17 cellular contexts compared by ENCODE assay signal in the genomic region with DNA sequence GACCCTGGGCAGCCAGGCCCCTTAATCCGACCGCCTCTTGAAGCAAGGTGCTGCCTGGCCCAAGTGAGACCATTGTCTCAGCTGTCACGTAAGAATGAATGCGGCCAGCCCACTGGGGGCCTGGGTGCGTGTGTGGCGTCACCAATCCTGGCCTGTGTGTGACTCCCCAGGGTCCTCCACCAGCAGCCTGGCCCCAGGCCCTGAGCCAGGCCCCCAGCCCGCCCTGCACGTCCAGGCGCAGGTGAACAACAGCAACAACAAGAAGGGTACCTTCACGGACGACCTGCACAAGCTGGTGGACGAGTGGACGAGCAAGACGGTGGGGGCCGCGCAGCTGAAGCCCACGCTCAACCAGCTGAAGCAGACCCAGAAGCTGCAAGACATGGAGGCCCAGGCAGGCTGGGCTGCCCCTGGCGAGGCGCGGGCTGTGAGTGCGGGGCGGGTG.
DNase-seq lines count a peak whose midpoint lies in the region; ATAC-seq and TF ChIP-seq lines count a peak whose summit lies in the region.
"Had no signal": no experiment of that assay in that cellular context is flagged by ENCODE, and none has a peak within 500 bp of the region (broad histone marks: within the 10 kb centered on the region; RNA-seq: fewer than 3 reads in every experiment).

No MANE protein-coding gene starts in this region.

- TF ChIP-seq CTCF in osteocyte (IDR thresholded peaks at IDR 0.05), result no peak

- H3K4me1 Mint-ChIP-seq in osteocyte (ENCODE audit: unreplicated experiment), result peaks cover 7% of the 10 kb centered on the region
- peaks cover 7% of the 10 kb centered on the region for H3K4me1 Mint-ChIP-seq in stimulated activated effector memory CD8-positive, alpha-beta T cell treated with anti-CD3 and anti-CD28 coated beads, Interleukin-12 subunit alpha, Interleukin-12 subunit beta, amount 100 ng/mL, for 72 hours
- H3K4me1 Mint-ChIP-seq in stimulated activated memory B cell treated with anti-CD40 and anti-IgM and Interleukin-4, amounts not matched to agents 10 μg/mL and 1 μg/mL and 100 μg/mL, for 72 hours, result no peaks in the 10 kb centered on the region

- H3K4me3 Mint-ChIP-seq in osteocyte (ENCODE audit: unreplicated experiment), result no peak overlapping the region
- H3K4me3 Mint-ChIP-seq in stimulated activated effector memory CD8-positive, alpha-beta T cell treated with anti-CD3 and anti-CD28 coated beads, Interleukin-12 subunit alpha, Interleukin-12 subunit beta, amount 100 ng/mL, for 72 hours, result no peak overlapping the region
- H3K4me3 Mint-ChIP-seq in stimulated activated memory B cell treated with anti-CD40 and anti-IgM and Interleukin-4, amounts not matched to agents 10 μg/mL and 1 μg/mL and 100 μg/mL, for 72 hours, result no peak overlapping the region
- H3K4me3 Mint-ChIP-seq: CD8-positive, alpha-beta T cell; GM23338 had no signal

- peak; percentile 50 for DNase-seq in activated effector memory CD4-positive, alpha-beta T cell treated with anti-CD3 and anti-CD28 coated beads, Interleukin-2, amount 50 U/mL, for 16 hours
- no peak for DNase-seq in activated effector memory CD4-positive, alpha-beta T cell treated with Interleukin-2 at 50 U/mL for 16 hours
- peak; percentile 53 for DNase-seq in islet precursor cell
- peak; percentile 83 for DNase-seq in osteocyte (ENCODE audit: extremely low spot score, unreplicated experiment)
- DNase-seq in ureter (ENCODE audit: low spot score), result peak; percentile 36
- DNase-seq in stimulated activated effector memory CD8-positive, alpha-beta T cell treated with anti-CD3 and anti-CD28 coated beads, Interleukin-12 subunit alpha, Interleukin-12 subunit beta, amount 100 ng/mL, for 72 hours (ENCODE audit: low spot score in 2 of 2), result no peak
- DNase-seq: DMS79 treated with DMSO at 0.1 percent for 48 hours, MV-4-11, NCI-H1417, NCI-H1930, NCI-H2171 treated with DMSO at 0.1 percent for 48 hours, NCI-H446 treated with DMSO at 0.1 percent for 48 hours had no signal

- ATAC-seq in GM21515 (IDR thresholded peaks at IDR 0.05; ENCODE audit: unreplicated experiment), result no peak
- no peak for ATAC-seq in stimulated activated effector memory CD8-positive, alpha-beta T cell treated with anti-CD3 and anti-CD28 coated beads, Interleukin-12 subunit alpha, Interleukin-12 subunit beta, amount 100 ng/mL, for 72 hours
- no peak for ATAC-seq in stimulated activated memory B cell treated with anti-CD40 and anti-IgM and Interleukin-4, amounts not matched to agents 10 μg/mL and 1 μg/mL and 100 μg/mL, for 72 hours
- ATAC-seq: CD8-positive, alpha-beta T cell; GM23338; K562 had no signal

- no peaks in the 10 kb centered on the region for H3K36me3 Mint-ChIP-seq in osteocyte (ENCODE audit: unreplicated experiment)
- no peaks in the 10 kb centered on the region for H3K36me3 Mint-ChIP-seq in stimulated activated effector memory CD8-positive, alpha-beta T cell treated with anti-CD3 and anti-CD28 coated beads, Interleukin-12 subunit alpha, Interleukin-12 subunit beta, amount 100 ng/mL, for 72 hours
- no peaks in the 10 kb centered on the region for H3K36me3 Mint-ChIP-seq in stimulated activated memory B cell treated with anti-CD40 and anti-IgM and Interleukin-4, amounts not matched to agents 10 μg/mL and 1 μg/mL and 100 μg/mL, for 72 hours
- H3K36me3 Mint-ChIP-seq: CD8-positive, alpha-beta T cell had no signal

- no peak overlapping the region for H3K27ac Mint-ChIP-seq in osteocyte (ENCODE audit: unreplicated experiment)
- H3K27ac Mint-ChIP-seq in stimulated activated effector memory CD8-positive, alpha-beta T cell treated with anti-CD3 and anti-CD28 coated beads, Interleukin-12 subunit alpha, Interleukin-12 subunit beta, amount 100 ng/mL, for 72 hours, result no peak overlapping the region
- no peak overlapping the region for H3K27ac Mint-ChIP-seq in stimulated activated memory B cell treated with anti-CD40 and anti-IgM and Interleukin-4, amounts not matched to agents 10 μg/mL and 1 μg/mL and 100 μg/mL, for 72 hours
- H3K27ac Mint-ChIP-seq: CD8-positive, alpha-beta T cell; GM23338 had no signal

- H3K9me3 Mint-ChIP-seq in osteocyte (ENCODE audit: unreplicated experiment), result no peaks in the 10 kb centered on the region
- no peaks in the 10 kb centered on the region for H3K9me3 Mint-ChIP-seq in stimulated activated effector memory CD8-positive, alpha-beta T cell treated with anti-CD3 and anti-CD28 coated beads, Interleukin-12 subunit alpha, Interleukin-12 subunit beta, amount 100 ng/mL, for 72 hours
- H3K9me3 Mint-ChIP-seq in stimulated activated memory B cell treated with anti-CD40 and anti-IgM and Interleukin-4, amounts not matched to agents 10 μg/mL and 1 μg/mL and 100 μg/mL, for 72 hours, result no peaks in the 10 kb centered on the region
- H3K9me3 Mint-ChIP-seq: CD8-positive, alpha-beta T cell had no signal

- peaks cover 15% of the 10 kb centered on the region for H3K27me3 Mint-ChIP-seq in osteocyte (ENCODE audit: unreplicated experiment)
- peaks cover 11% of the 10 kb centered on the region for H3K27me3 Mint-ChIP-seq in stimulated activated memory B cell treated with anti-CD40 and anti-IgM and Interleukin-4, amounts not matched to agents 10 μg/mL and 1 μg/mL and 100 μg/mL, for 72 hours

Comparison
In these comparisons a context has a peak if more than half of its experiments do, and no peak if none do; other contexts are left out.
1. DNase-seq: peak in activated effector memory CD4-positive, alpha-beta T cell treated with anti-CD3 and anti-CD28 coated beads, Interleukin-2, amount 50 U/mL, for 16 hours (single experiment), islet precursor cell (single experiment), osteocyte (single experiment) and ureter (single experiment); none in activated effector memory CD4-positive, alpha-beta T cell treated with Interleukin-2 at 50 U/mL for 16 hours (single experiment) and stimulated activated effector memory CD8-positive, alpha-beta T cell treated with anti-CD3 and anti-CD28 coated beads, Interleukin-12 subunit alpha, Interleukin-12 subunit beta, amount 100 ng/mL, for 72 hours (0 of 2).